In the genomic region with DNA sequence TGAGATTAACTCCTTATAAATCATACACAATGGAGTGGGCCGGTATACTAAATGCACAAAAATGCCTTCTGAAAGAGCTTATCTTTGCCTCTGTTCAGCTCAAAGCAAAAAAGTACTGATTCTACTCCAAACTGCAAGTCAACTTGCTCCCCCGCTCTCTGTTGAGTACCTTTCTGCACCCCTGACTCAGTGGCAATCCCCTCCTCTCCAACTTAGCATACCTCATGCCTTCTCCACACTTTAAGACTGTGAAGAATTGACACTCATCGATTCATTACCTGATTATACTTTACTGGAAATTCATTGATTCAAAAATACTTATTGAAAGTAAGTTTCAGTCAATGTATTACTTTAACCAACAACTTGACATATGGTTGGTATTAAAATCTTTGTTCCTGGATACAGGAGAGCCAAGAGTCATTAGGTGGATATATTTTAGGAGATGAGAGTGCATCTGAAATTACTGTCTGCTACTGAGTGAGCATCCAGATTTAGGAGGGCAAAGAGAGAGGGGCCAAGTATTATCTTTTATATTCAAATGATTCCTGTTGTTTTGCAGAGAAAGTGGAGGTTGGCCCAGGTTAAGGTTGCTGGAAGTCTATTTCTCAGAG, we compare ENCODE assay signal across 22 cellular contexts.
"Had no signal": no experiment of that assay in that cellular context is flagged by ENCODE, and none has a peak within 500 bp of the region (broad histone marks: within the 10 kb centered on the region; RNA-seq: fewer than 3 reads in every experiment).

No MANE protein-coding gene starts in this region.

- ATAC-seq: HepG2 had no signal

- DNase-seq: IMR-90, Karpas-422, KG1, MG63, NCI-H1092, NCI-H1105 treated with DMSO at 0.1 percent for 48 hours, NCI-H1417 treated with DMSO at 0.1 percent for 48 hours, NCI-H146, NCI-H1694 treated with DMSO at 0.1 percent for 48 hours, NCI-H1930, NCI-H2081, NCI-H2107, NCI-H226, NCI-H446, NCI-H510A, NCI-H524 treated with DMSO at 0.1 percent for 48 hours, NCI-H69, NCI-H774, Right ventricle myocardium superior, RPMI8226, SK-N-SH had no signal
